In the genomic region with DNA sequence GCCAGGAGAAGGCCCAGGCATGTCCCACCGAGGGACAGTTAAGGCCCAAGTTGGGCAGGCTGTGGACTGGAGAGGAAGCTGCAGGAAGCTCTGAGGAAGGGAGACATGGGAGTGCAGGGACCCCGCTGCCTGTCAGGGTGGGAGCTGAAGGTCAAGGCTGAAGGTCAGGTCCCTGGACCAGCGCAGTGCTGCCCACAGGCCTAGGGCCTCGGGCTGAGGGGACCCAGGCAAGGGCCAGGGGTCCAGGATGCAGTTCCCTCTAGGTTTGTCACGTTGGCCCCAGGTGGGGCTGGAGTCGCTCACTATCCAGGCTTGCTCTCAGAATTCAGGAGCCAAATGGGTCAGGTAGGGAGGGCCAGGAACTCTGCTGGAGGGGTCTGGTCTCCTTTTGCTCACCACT, we compare ENCODE assay signal across 17 cellular contexts.
DNase-seq lines count a peak whose midpoint lies in the region; ATAC-seq, FAIRE-seq and TF ChIP-seq lines count a peak whose summit lies in the region.
"Had no signal": no experiment of that assay in that cellular context is flagged by ENCODE, and none has a peak within 500 bp of the region (broad histone marks: within the 10 kb centered on the region; RNA-seq: fewer than 3 reads in every experiment).

No MANE protein-coding gene starts in this region.

- H4K20me1 ChIP-seq in osteoblast (ENCODE audit: insufficient read depth, low read length) (peaks cover 62% of the 10 kb centered on the region), HepG2 (ENCODE audit: insufficient read depth, low read length) (peaks cover 14% of the 10 kb centered on the region)

- H2AFZ ChIP-seq in osteoblast (ENCODE audit: low read length) (no peak overlapping the region), HepG2 (ENCODE audit: low read length) (no peak overlapping the region)

- H3K4me1 Mint-ChIP-seq in activated CD8-positive, alpha-beta memory T cell treated with anti-CD3 and anti-CD28 coated beads, Interleukin-2, amount 10 ng/mL, durations not matched to agents 7 days and 5 days = no peaks in the 10 kb centered on the region
- peaks cover 64% of the 10 kb centered on the region for H3K4me1 Mint-ChIP-seq in chondrocyte (ENCODE audit: low read depth)
- H3K4me1 Mint-ChIP-seq: immature natural killer cell had no signal

- in situ Hi-C loops in HepG2 (cut with HindIII; ENCODE audit: extremely low pct_ligation_motif_present, low pct_unique_long_range_greater_than_20kb) = no loop called here

- H3K79me2 ChIP-seq in osteoblast (ENCODE audit: insufficient read depth, low read length) = peaks cover 94% of the 10 kb centered on the region
- peaks cover 13% of the 10 kb centered on the region for H3K79me2 ChIP-seq in HepG2 (ENCODE audit: insufficient read depth, low read length)

- no peak overlapping the region for H3K4me3 Mint-ChIP-seq in activated CD8-positive, alpha-beta memory T cell treated with anti-CD3 and anti-CD28 coated beads, Interleukin-2, amount 10 ng/mL, durations not matched to agents 7 days and 5 days
- no peak overlapping the region for H3K4me3 Mint-ChIP-seq in chondrocyte (ENCODE audit: unreplicated experiment)
- H3K4me3 Mint-ChIP-seq: immature natural killer cell had no signal

- no peak for DNase-seq in activated CD8-positive, alpha-beta memory T cell treated with anti-CD3 and anti-CD28 coated beads, Interleukin-2, amount 10 ng/mL, durations not matched to agents 7 days and 5 days
- no peak for DNase-seq in activated CD8-positive, alpha-beta memory T cell treated with anti-CD3 and anti-CD28 coated beads for 24 hours
- DNase-seq in chondrocyte (ENCODE audit: low spot score) (no peak), osteoblast (ENCODE audit: insufficient read length, low spot score, missing footprints) (peak; percentile 59), tibial nerve (ENCODE audit: low spot score in 2 of 2) (no peak), HTR-8/SVneo (ENCODE audit: insufficient read length, low spot score) (no peak), HepG2 (ENCODE audit: low spot score) (no peak)
- DNase-seq: 8988T; cerebellar nuclear complex; immature natural killer cell; NCI-H2029 treated with DMSO at 0.1 percent for 48 hours; NCI-H82; SIG-M5; stimulated activated CD4-positive, alpha-beta T cell treated with anti-CD3 and anti-CD28 coated beads, Interleukin-4, amount 100 ng/mL, for 4 hours; stimulated activated naive CD4-positive, alpha-beta T cell had no signal

- H3K27me3 ChIP-seq in osteoblast (ENCODE audit: insufficient read depth, low read length) (no peaks in the 10 kb centered on the region), tibial nerve (no peaks in the 10 kb centered on the region), HepG2 (ENCODE audit: control insufficient read depth in 1 of 2, insufficient read depth in 2 of 2, low read length in 2 of 2) (no peaks in the 10 kb centered on the region)

- no peaks in the 10 kb centered on the region for H3K9me3 ChIP-seq in osteoblast (ENCODE audit: low read depth, low read length)
- H3K9me3 ChIP-seq in tibial nerve = no peaks in the 10 kb centered on the region
- H3K9me3 ChIP-seq in HepG2 (ENCODE audit: low read length) = no peaks in the 10 kb centered on the region

- ATAC-seq in activated CD8-positive, alpha-beta memory T cell treated with anti-CD3 and anti-CD28 coated beads, Interleukin-2, amount 10 ng/mL, durations not matched to agents 7 days and 5 days = no peak
- no peak for ATAC-seq in HG02798 (IDR thresholded peaks at IDR 0.05; ENCODE audit: poor library complexity, unreplicated experiment)
- ATAC-seq in HepG2 = no peak

- no peak overlapping the region for H3K9ac ChIP-seq in HepG2 (ENCODE audit: insufficient read depth, low read depth, low read length)

- peaks cover 3% of the 10 kb centered on the region for H3K36me3 Mint-ChIP-seq in activated CD8-positive, alpha-beta memory T cell treated with anti-CD3 and anti-CD28 coated beads, Interleukin-2, amount 10 ng/mL, durations not matched to agents 7 days and 5 days
- H3K36me3 Mint-ChIP-seq in chondrocyte (ENCODE audit: low read depth) = peaks cover 3% of the 10 kb centered on the region
- H3K36me3 Mint-ChIP-seq: immature natural killer cell had no signal

- WGBS in tibial nerve, 2 donors = 41 to 76% methylated on average over 3 to 4 of the region's 6 CpGs
- WGBS in HepG2 (ENCODE audit: low lambda C conversion rate) = 96% methylated on average over 6 of the region's 6 CpGs

- TF ChIP-seq RAD21 in HepG2 (CRISPR knock-in tag; IDR thresholded peaks at IDR 0.05) = no peak

- no peaks in the 10 kb centered on the region for H3K9me3 Mint-ChIP-seq in activated CD8-positive, alpha-beta memory T cell treated with anti-CD3 and anti-CD28 coated beads, Interleukin-2, amount 10 ng/mL, durations not matched to agents 7 days and 5 days (ENCODE audit: low read depth)
- no peaks in the 10 kb centered on the region for H3K9me3 Mint-ChIP-seq in chondrocyte (ENCODE audit: low read depth)
- H3K9me3 Mint-ChIP-seq: immature natural killer cell had no signal

- peak overlapping the region; percentile 90 for H3K27ac ChIP-seq in osteoblast (ENCODE audit: low read depth, low read length)
- H3K27ac ChIP-seq in tibial nerve = peak overlapping the region in 3 of 4 donors; percentile 45 to 95 (median 81)
- H3K27ac ChIP-seq in HepG2 (ENCODE audit: extremely low read length, insufficient read depth, low read length) = no peak overlapping the region

- BruUV-seq in HepG2 (replicated peaks; lab: Mats Ljungman, UMichigan) = no TSS peak

- H3K4me1 ChIP-seq in osteoblast (ENCODE audit: insufficient read depth, low read length) (peaks cover 58% of the 10 kb centered on the region), tibial nerve (peaks cover 0 to 81% (median 60%) of the 10 kb centered on the region in 4 donors), HepG2 (ENCODE audit: insufficient read depth, low read length) (no peaks in the 10 kb centered on the region)

- TF ChIP-seq POLR2A in tibial nerve (IDR thresholded peaks at IDR 0.05) (no peak), HepG2 (IDR thresholded peaks at IDR 0.05; ENCODE audit: insufficient read depth in 1 of 2, low read depth in 2 of 2, low read length in 2 of 2) (no peak)

- TF ChIP-seq CTCF in chondrocyte (IDR thresholded peaks at IDR 0.05) (no peak), osteoblast (IDR thresholded peaks at IDR 0.05; ENCODE audit: extremely low read depth, low read depth, low read length) (no peak), tibial nerve (IDR thresholded peaks at IDR 0.05) (no peak), HepG2 (CRISPR knock-in tag; IDR thresholded peaks at IDR 0.05) (no peak)

- H3K4me3 ChIP-seq in osteoblast (ENCODE audit: insufficient read depth, low read length) (no peak overlapping the region), tibial nerve (no peak overlapping the region), HepG2 (replicated peaks in 1 of 3; ENCODE audit: insufficient read depth in 1 of 3, low read depth in 2 of 3, low read length in 3 of 3) (no peak overlapping the region)

- H3K27ac Mint-ChIP-seq in activated CD8-positive, alpha-beta memory T cell treated with anti-CD3 and anti-CD28 coated beads, Interleukin-2, amount 10 ng/mL, durations not matched to agents 7 days and 5 days = peak overlapping the region; percentile 32
- H3K27ac Mint-ChIP-seq in chondrocyte (ENCODE audit: unreplicated experiment) = peak overlapping the region; percentile 74
- H3K27ac Mint-ChIP-seq: immature natural killer cell had no signal

- TF ChIP-seq EP300 in tibial nerve (IDR thresholded peaks at IDR 0.05) (no peak), HepG2 (IDR thresholded peaks at IDR 0.05; ENCODE audit: low read depth in 2 of 2, low read length in 2 of 2) (no peak), HepG2 (CRISPR knock-in tag; IDR thresholded peaks at IDR 0.05; ENCODE audit: borderline replicate concordance) (no peak)

- FAIRE-seq in HTR-8/SVneo (lab: Jason Lieb, UNC) (no peak), HepG2 (lab: Jason Lieb, UNC) (no peak)
- FAIRE-seq: G401.6 had no signal

- CTCF ChIA-PET in activated CD8-positive, alpha-beta memory T cell treated with anti-CD3 and anti-CD28 coated beads, Interleukin-2, amount 10 ng/mL, durations not matched to agents 7 days and 5 days (lab: Charles Lee) = no interaction called here
- CTCF ChIA-PET in HepG2 (lab: Yijun Ruan, JAX; ENCODE audit: low intra/inter-chr PET ratio, low total read pairs) = no interaction called here

- POLR2A ChIA-PET in HepG2 (lab: Yijun Ruan, JAX) = interaction anchor here (1.4 kb wide), 1 partner anchor 10 kb away, joined by 3 read pairs; no protein-coding TSS in a partner anchor

- H3K36me3 ChIP-seq in osteoblast (ENCODE audit: insufficient read depth, low read length) (peaks cover 47% of the 10 kb centered on the region), tibial nerve (peaks cover 0 to 20% (median 0%) of the 10 kb centered on the region in 3 donors), HepG2 (replicated peaks in 1 of 2; ENCODE audit: control insufficient read depth in 1 of 2, insufficient read depth in 2 of 2, low read length in 2 of 2) (peaks cover 4 to 11% of the 10 kb centered on the region in 2 experiments; a peak in 4 of 5 replicates)

- intact Hi-C loops in HepG2 (cut with micrococcal nuclease; ENCODE audit: unreplicated experiment) = no loop called here

- H3K4me2 ChIP-seq in osteoblast (ENCODE audit: insufficient read depth, low read length) (no peak overlapping the region), HepG2 (ENCODE audit: low read depth, low read length) (no peak overlapping the region)

- H3K27me3 Mint-ChIP-seq in activated CD8-positive, alpha-beta memory T cell treated with anti-CD3 and anti-CD28 coated beads, Interleukin-2, amount 10 ng/mL, durations not matched to agents 7 days and 5 days = no peaks in the 10 kb centered on the region
- no peaks in the 10 kb centered on the region for H3K27me3 Mint-ChIP-seq in chondrocyte (ENCODE audit: low read depth)

TF ChIP-seq in HepG2, 621 proteins besides CTCF, POLR2A, EP300 and RAD21:
- TF ChIP-seq ZSCAN22 (CRISPR knock-in tag; IDR thresholded peaks at IDR 0.05) (no peak), CREB1 (IDR thresholded peaks at IDR 0.05) (no peak), CREB1 (CRISPR knock-in tag; IDR thresholded peaks at IDR 0.05) (no peak)
- TF ChIP-seq, protein P1, sequence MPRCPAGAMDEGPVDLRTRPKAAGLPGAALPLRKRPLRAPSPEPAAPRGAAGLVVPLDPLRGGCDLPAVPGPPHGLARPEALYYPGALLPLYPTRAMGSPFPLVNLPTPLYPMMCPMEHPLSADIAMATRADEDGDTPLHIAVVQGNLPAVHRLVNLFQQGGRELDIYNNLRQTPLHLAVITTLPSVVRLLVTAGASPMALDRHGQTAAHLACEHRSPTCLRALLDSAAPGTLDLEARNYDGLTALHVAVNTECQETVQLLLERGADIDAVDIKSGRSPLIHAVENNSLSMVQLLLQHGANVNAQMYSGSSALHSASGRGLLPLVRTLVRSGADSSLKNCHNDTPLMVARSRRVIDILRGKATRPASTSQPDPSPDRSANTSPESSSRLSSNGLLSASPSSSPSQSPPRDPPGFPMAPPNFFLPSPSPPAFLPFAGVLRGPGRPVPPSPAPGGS (CRISPR knock-in tag; IDR thresholded peaks at IDR 0.05) = no peak
- TF ChIP-seq, protein P2, sequence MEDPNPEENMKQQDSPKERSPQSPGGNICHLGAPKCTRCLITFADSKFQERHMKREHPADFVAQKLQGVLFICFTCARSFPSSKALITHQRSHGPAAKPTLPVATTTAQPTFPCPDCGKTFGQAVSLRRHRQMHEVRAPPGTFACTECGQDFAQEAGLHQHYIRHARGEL (CRISPR knock-in tag; IDR thresholded peaks at IDR 0.05) = no peak
